Comparison of ENCODE assay signal across 11 cellular contexts in the genomic region with DNA sequence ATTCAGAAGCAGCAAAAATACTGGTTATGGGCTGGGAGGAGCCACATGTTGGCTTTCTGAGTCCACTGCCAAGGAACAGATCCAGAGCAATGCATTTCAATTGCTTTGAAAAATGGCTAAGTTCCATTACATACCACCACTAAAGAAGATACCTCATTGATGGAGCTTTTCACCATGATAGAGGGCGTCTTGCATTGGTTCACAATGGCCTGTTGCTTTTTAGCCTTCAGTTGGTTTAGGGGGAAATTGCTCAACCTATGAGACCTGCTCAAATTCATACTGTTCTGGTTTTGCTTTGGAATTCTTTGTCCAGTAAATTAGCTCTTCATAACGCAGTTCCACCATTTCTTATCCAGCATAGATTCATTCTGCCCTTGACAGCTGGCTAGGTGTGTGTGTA. TPM values are rescaled to one million over a fixed set of nuclear protein-coding genes. Genes with fewer than 3 reads are reported as not detected.
DNase-seq lines count a peak whose midpoint lies in the region; ATAC-seq and TF ChIP-seq lines count a peak whose summit lies in the region.
"Had no signal": no experiment of that assay in that cellular context is flagged by ENCODE, and none has a peak within 500 bp of the region (broad histone marks: within the 10 kb centered on the region; RNA-seq: fewer than 3 reads in every experiment).

No MANE protein-coding gene starts in this region.

- peak; percentile 15 for ATAC-seq in activated T-helper 17 cell treated with anti-CD3 and anti-CD28 coated beads, Interleukin-2, amount 50 U/mL, for 72 hours (replicated peaks)
- ATAC-seq in natural killer cell, result peak in 1 of 3 donors; percentile 5

- in situ Hi-C loops in GM18951 (cut with MboI; ENCODE audit: low sequenced_read_pairs, unreplicated experiment), result no loop called here

- DNase-seq in activated CD4-positive, alpha-beta T cell treated with anti-CD3 and anti-CD28 coated beads, Interleukin-2, amount 10 ng/mL, durations not matched to agents 24 days and 14 days, result peak; percentile 48
- no peak for DNase-seq in activated CD4-positive, alpha-beta T cell treated with anti-CD3 and anti-CD28 coated beads, Interleukin-2, amount 50 U/mL, for 48 hours
- DNase-seq in natural killer cell, result no peak
- no peak for DNase-seq in globus pallidus (ENCODE audit: low spot score)
- DNase-seq in activated CD8-positive, alpha-beta memory T cell treated with anti-CD3 and anti-CD28 coated beads, Interleukin-2, amount 50 U/mL, for 4 hours, result no peak
- no peak for DNase-seq in HFFc6

- peak overlapping the region; percentile 65 for H3K27ac Mint-ChIP-seq in activated CD4-positive, alpha-beta T cell treated with anti-CD3 and anti-CD28 coated beads, Interleukin-2, amount 10 ng/mL, durations not matched to agents 24 days and 14 days
- H3K27ac Mint-ChIP-seq in activated T-helper 17 cell treated with anti-CD3 and anti-CD28 coated beads, Interleukin-2, amount 50 U/mL, for 72 hours, result peak overlapping the region; percentile 48
- H3K27ac Mint-ChIP-seq in natural killer cell, result peak overlapping the region; percentile 88 to 90
- no peak overlapping the region for H3K27ac Mint-ChIP-seq in HFFc6

- peaks cover 21% of the 10 kb centered on the region for H3K4me1 Mint-ChIP-seq in activated CD4-positive, alpha-beta T cell treated with anti-CD3 and anti-CD28 coated beads, Interleukin-2, amount 10 ng/mL, durations not matched to agents 24 days and 14 days
- peaks cover 30% of the 10 kb centered on the region for H3K4me1 Mint-ChIP-seq in activated T-helper 17 cell treated with anti-CD3 and anti-CD28 coated beads, Interleukin-2, amount 50 U/mL, for 72 hours
- H3K4me1 Mint-ChIP-seq in natural killer cell (peaks cover 44 to 52% of the 10 kb centered on the region in 2 donors), HFFc6 (ENCODE audit: low read depth) (peaks cover 7% of the 10 kb centered on the region)

- H3K36me3 Mint-ChIP-seq in activated CD4-positive, alpha-beta T cell treated with anti-CD3 and anti-CD28 coated beads, Interleukin-2, amount 10 ng/mL, durations not matched to agents 24 days and 14 days (ENCODE audit: low read depth), result peaks cover 51% of the 10 kb centered on the region
- H3K36me3 Mint-ChIP-seq in activated T-helper 17 cell treated with anti-CD3 and anti-CD28 coated beads, Interleukin-2, amount 50 U/mL, for 72 hours (ENCODE audit: low read depth), result peaks cover 71% of the 10 kb centered on the region
- H3K36me3 Mint-ChIP-seq in natural killer cell, result peaks cover 34% of the 10 kb centered on the region
- no peaks in the 10 kb centered on the region for H3K36me3 Mint-ChIP-seq in HFFc6 (ENCODE audit: low read depth)

- no peak for TF ChIP-seq CTCF in natural killer cell (IDR thresholded peaks at IDR 0.05)
- no peak for TF ChIP-seq CTCF in HFFc6 (IDR thresholded peaks at IDR 0.05)

- H3K9me3 Mint-ChIP-seq in activated CD4-positive, alpha-beta T cell treated with anti-CD3 and anti-CD28 coated beads, Interleukin-2, amount 10 ng/mL, durations not matched to agents 24 days and 14 days, result no peaks in the 10 kb centered on the region
- H3K9me3 Mint-ChIP-seq in activated T-helper 17 cell treated with anti-CD3 and anti-CD28 coated beads, Interleukin-2, amount 50 U/mL, for 72 hours, result no peaks in the 10 kb centered on the region
- H3K9me3 Mint-ChIP-seq in natural killer cell, result no peaks in the 10 kb centered on the region
- no peaks in the 10 kb centered on the region for H3K9me3 Mint-ChIP-seq in HFFc6

- intact Hi-C loops in activated CD4-positive, alpha-beta T cell treated with anti-CD3 and anti-CD28 coated beads, Interleukin-2, amount 10 ng/mL, durations not matched to agents 24 days and 14 days (cut with micrococcal nuclease), result loop anchor here (10.0 kb wide), 1 partner anchor 591 kb away; no protein-coding TSS in a partner anchor
- intact Hi-C loops in natural killer cell (cut with micrococcal nuclease), result loop anchor here (1.0 to 5.0 kb wide), 2 partner anchors 41 to 74 kb away; a partner anchor contains a TSS

- no peak overlapping the region for H3K4me3 Mint-ChIP-seq in activated CD4-positive, alpha-beta T cell treated with anti-CD3 and anti-CD28 coated beads, Interleukin-2, amount 10 ng/mL, durations not matched to agents 24 days and 14 days
- peak overlapping the region; percentile 7 for H3K4me3 Mint-ChIP-seq in activated T-helper 17 cell treated with anti-CD3 and anti-CD28 coated beads, Interleukin-2, amount 50 U/mL, for 72 hours
- H3K4me3 Mint-ChIP-seq in natural killer cell, result no peak overlapping the region
- no peak overlapping the region for H3K4me3 Mint-ChIP-seq in HFFc6

- no peaks in the 10 kb centered on the region for H3K27me3 Mint-ChIP-seq in activated CD4-positive, alpha-beta T cell treated with anti-CD3 and anti-CD28 coated beads, Interleukin-2, amount 10 ng/mL, durations not matched to agents 24 days and 14 days
- H3K27me3 Mint-ChIP-seq in activated T-helper 17 cell treated with anti-CD3 and anti-CD28 coated beads, Interleukin-2, amount 50 U/mL, for 72 hours, result no peaks in the 10 kb centered on the region
- H3K27me3 Mint-ChIP-seq in natural killer cell (ENCODE audit: low read depth in 2 of 2), result no peaks in the 10 kb centered on the region
- peaks cover 29% of the 10 kb centered on the region for H3K27me3 Mint-ChIP-seq in HFFc6 (ENCODE audit: insufficient read depth)

- TF ChIP-seq POLR2A in GM18951 (IDR thresholded peaks at IDR 0.05; ENCODE audit: extremely low read depth, insufficient read depth, insufficient read length), result peak; percentile 5

RNA-seq across cellular contexts. Expression of a gene that starts 21.2 kb away (rescaled TPM):
- not detected in 2 replicates for total RNA-seq in activated CD4-positive, alpha-beta T cell treated with anti-CD3 and anti-CD28 coated beads, Interleukin-2, amount 10 ng/mL, durations not matched to agents 24 days and 14 days
- not detected for total RNA-seq in activated T-helper 17 cell treated with anti-CD3 and anti-CD28 coated beads, Interleukin-2, amount 50 U/mL, for 72 hours
- not detected for total RNA-seq in natural killer cell
- total RNA-seq in HFFc6 (2021; fragmentation: NEBNext Ultra II Directional; extraction: Animal tissue kit (Norgen Biotek cat#: 25700)), result not detected
- total RNA-seq: left ventricle myocardium superior, myocyte, testis had no signal

RNA-seq across cellular contexts. Expression of a gene that starts 55.9 kb away (rescaled TPM):
- total RNA-seq in activated CD4-positive, alpha-beta T cell treated with anti-CD3 and anti-CD28 coated beads, Interleukin-2, amount 10 ng/mL, durations not matched to agents 24 days and 14 days, result 758 and 792 TPM in 2 replicates
- total RNA-seq in activated T-helper 17 cell treated with anti-CD3 and anti-CD28 coated beads, Interleukin-2, amount 50 U/mL, for 72 hours, result 100 to 1,000 TPM; 727 to 916 TPM
- total RNA-seq in natural killer cell, result 1,000 to 10,000 TPM; 1,088 to 1,116 (median 1,113) TPM
- total RNA-seq in HFFc6 (2021; fragmentation: NEBNext Ultra II Directional; extraction: Animal tissue kit (Norgen Biotek cat#: 25700)), result under 1 TPM in 1 of 6 experiments, not detected in 5; 0.05 TPM
- total RNA-seq: myocyte had no signal

Comparison
In these comparisons a context has a peak if more than half of its experiments do, and no peak if none do; other contexts are left out.
1. RNA of a gene that starts 55.9 kb away (total RNA-seq): 1,088 to 1,116 TPM in natural killer cell, 727 to 916 TPM in activated T-helper 17 cell treated with anti-CD3 and anti-CD28 coated beads, Interleukin-2, amount 50 U/mL, for 72 hours and 758 to 792 TPM in activated CD4-positive, alpha-beta T cell treated with anti-CD3 and anti-CD28 coated beads, Interleukin-2, amount 10 ng/mL, durations not matched to agents 24 days and 14 days; 0.05 TPM in HFFc6; every median in the first group is over 100 times any median in the second.